Comparison of ENCODE assay signal across 9 cellular contexts in the genomic region with DNA sequence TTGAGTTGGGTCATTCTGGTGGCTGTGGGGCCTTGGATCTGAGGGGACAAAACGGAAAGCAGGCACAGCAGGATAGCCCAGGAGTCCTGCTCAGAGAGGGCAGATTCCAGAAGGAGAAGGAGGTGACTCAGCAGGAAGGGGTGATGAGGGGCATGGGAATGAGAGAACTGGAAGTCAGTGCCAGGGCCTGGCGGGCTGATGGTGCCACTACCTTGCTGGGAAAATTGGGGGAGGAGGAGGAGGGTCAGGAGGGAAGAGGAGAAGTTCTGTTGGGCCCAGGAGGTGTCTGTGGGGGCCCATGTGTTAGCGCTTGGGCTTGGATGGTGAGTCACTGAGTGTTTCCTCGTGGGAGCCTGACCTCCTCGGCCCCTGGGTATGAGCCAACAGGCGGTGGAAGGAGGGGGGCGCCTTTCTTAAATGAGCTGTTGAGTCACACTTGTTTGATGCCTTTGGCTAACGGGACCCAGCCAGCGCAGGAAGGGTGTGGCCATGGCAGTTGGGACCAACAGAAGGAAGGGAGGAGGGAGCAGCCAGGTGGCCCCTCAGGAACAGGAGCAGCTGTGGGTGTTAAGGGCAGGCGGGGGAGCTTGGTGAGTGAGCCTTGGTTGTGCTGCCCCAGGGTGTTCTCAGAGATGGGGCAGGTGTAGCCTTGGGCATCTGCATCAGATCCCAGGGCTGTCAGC.
DNase-seq lines count a peak whose midpoint lies in the region; ATAC-seq and TF ChIP-seq lines count a peak whose summit lies in the region.
"Had no signal": no experiment of that assay in that cellular context is flagged by ENCODE, and none has a peak within 500 bp of the region (broad histone marks: within the 10 kb centered on the region; RNA-seq: fewer than 3 reads in every experiment).

No MANE protein-coding gene starts in this region.

- H3K4me1 ChIP-seq in heart left ventricle (peaks cover 23 to 83% (median 60%) of the 10 kb centered on the region in 12 donors), skeletal muscle tissue (ENCODE audit: control insufficient read depth in 3 of 3, insufficient read depth in 3 of 3, low read length in 3 of 3) (peaks cover 46 to 58% (median 56%) of the 10 kb centered on the region in 3 donors)

- H3K27ac Mint-ChIP-seq in stimulated activated effector memory CD8-positive, alpha-beta T cell treated with anti-CD3 and anti-CD28 coated beads, Interleukin-12 subunit alpha, Interleukin-12 subunit beta, amount 100 ng/mL, for 72 hours: no peak overlapping the region

- WGBS in heart left ventricle, 4 donors: 3 to 11% (median 6%) methylated on average over 10 of the region's 10 CpGs

- H3K4me3 ChIP-seq in heart left ventricle (no peak overlapping the region), skeletal muscle tissue (ENCODE audit: low read length in 3 of 3) (peak overlapping the region; percentile 22 to 35 (median 30))

- H3K9me3 ChIP-seq in heart left ventricle (peaks cover 0 to 10% (median 0%) of the 10 kb centered on the region in 12 donors), skeletal muscle tissue (ENCODE audit: control insufficient read depth in 3 of 3, low read length in 3 of 3) (no peaks in the 10 kb centered on the region)

- ATAC-seq in heart left ventricle (peak; percentile 24 to 78 (median 75)), HG03439 (IDR thresholded peaks at IDR 0.05; ENCODE audit: unreplicated experiment) (no peak)
- no peak for ATAC-seq in stimulated activated effector memory CD8-positive, alpha-beta T cell treated with anti-CD3 and anti-CD28 coated beads, Interleukin-12 subunit alpha, Interleukin-12 subunit beta, amount 100 ng/mL, for 72 hours

- peak overlapping the region in 2 of 3 donors; percentile 48 to 71 for H3K9ac ChIP-seq in skeletal muscle tissue (ENCODE audit: low read depth in 1 of 3, low read length in 3 of 3)
- H3K9ac ChIP-seq: KMS-11 had no signal

- H3K27ac ChIP-seq in heart left ventricle (peak overlapping the region; percentile 73 to 94 (median 87)), skeletal muscle tissue (ENCODE audit: low read depth, low read length) (peak overlapping the region; percentile 96)
- H3K27ac ChIP-seq: KMS-11 had no signal

- peaks cover 0 to 41% (median 10%) of the 10 kb centered on the region in 9 donors for H3K36me3 ChIP-seq in heart left ventricle
- H3K36me3 ChIP-seq in skeletal muscle tissue (ENCODE audit: control insufficient read depth in 3 of 3, insufficient read depth in 3 of 3, low read length in 3 of 3): peaks cover 24 to 28% (median 27%) of the 10 kb centered on the region in 3 donors

- no peak overlapping the region for H3K4me3 Mint-ChIP-seq in stimulated activated effector memory CD8-positive, alpha-beta T cell treated with anti-CD3 and anti-CD28 coated beads, Interleukin-12 subunit alpha, Interleukin-12 subunit beta, amount 100 ng/mL, for 72 hours

- DNase-seq in HCEC 1CT: peak; percentile 94
- peak; percentile 91 to 98 for DNase-seq in SW 1271 (lab: John Stamatoyannopoulos, UW)
- DNase-seq in heart left ventricle: peak; percentile 90 to 97 (median 92)
- no peak for DNase-seq in stimulated activated effector memory CD8-positive, alpha-beta T cell treated with anti-CD3 and anti-CD28 coated beads, Interleukin-12 subunit alpha, Interleukin-12 subunit beta, amount 100 ng/mL, for 72 hours (ENCODE audit: low spot score in 2 of 2)
- DNase-seq in NCI-H345 treated with DMSO at 0.1 percent for 48 hours (lab: John Stamatoyannopoulos, UW; ENCODE audit: unreplicated experiment): no peak
- DNase-seq in AML-193 (lab: John Stamatoyannopoulos, UW): no peak

- H3K27me3 ChIP-seq in heart left ventricle: no peaks in the 10 kb centered on the region
- no peaks in the 10 kb centered on the region for H3K27me3 ChIP-seq in skeletal muscle tissue (ENCODE audit: control insufficient read depth in 3 of 3, insufficient read depth in 3 of 3, low read length in 3 of 3)

- no peaks in the 10 kb centered on the region for H3K4me1 Mint-ChIP-seq in stimulated activated effector memory CD8-positive, alpha-beta T cell treated with anti-CD3 and anti-CD28 coated beads, Interleukin-12 subunit alpha, Interleukin-12 subunit beta, amount 100 ng/mL, for 72 hours

- TF ChIP-seq POLR2A in heart left ventricle (IDR thresholded peaks at IDR 0.05): no peak

- no peak for TF ChIP-seq CTCF in heart left ventricle (IDR thresholded peaks at IDR 0.05)

- no peaks in the 10 kb centered on the region for H3K9me3 Mint-ChIP-seq in stimulated activated effector memory CD8-positive, alpha-beta T cell treated with anti-CD3 and anti-CD28 coated beads, Interleukin-12 subunit alpha, Interleukin-12 subunit beta, amount 100 ng/mL, for 72 hours

- no peaks in the 10 kb centered on the region for H3K36me3 Mint-ChIP-seq in stimulated activated effector memory CD8-positive, alpha-beta T cell treated with anti-CD3 and anti-CD28 coated beads, Interleukin-12 subunit alpha, Interleukin-12 subunit beta, amount 100 ng/mL, for 72 hours

- intact Hi-C loops in heart left ventricle (cut with DNase I): loop anchor here in 8 of 10 donors (1.0 to 10.0 kb wide), 6 partner anchors 28 to 126 kb away; no protein-coding TSS in a partner anchor

Comparison
In these comparisons a context has a peak if more than half of its experiments do, and no peak if none do; other contexts are left out.
1. DNase-seq: peak in HCEC 1CT (single experiment), SW 1271 (2 of 2) and heart left ventricle (5 of 5); none in stimulated activated effector memory CD8-positive, alpha-beta T cell treated with anti-CD3 and anti-CD28 coated beads, Interleukin-12 subunit alpha, Interleukin-12 subunit beta, amount 100 ng/mL, for 72 hours (0 of 2), NCI-H345 treated with DMSO at 0.1 percent for 48 hours (single experiment) and AML-193 (0 of 2).
2. ATAC-seq: peak in heart left ventricle (4 of 4); none in HG03439 (single experiment) and stimulated activated effector memory CD8-positive, alpha-beta T cell treated with anti-CD3 and anti-CD28 coated beads, Interleukin-12 subunit alpha, Interleukin-12 subunit beta, amount 100 ng/mL, for 72 hours (single experiment).
3. H3K4me3 ChIP-seq: peak in skeletal muscle tissue (3 of 3); none in heart left ventricle (0 of 12).